In genomic region chr2:173213181-173213580, GRCh38 we compare ENCODE assay signal across 18 cellular contexts.
DNase-seq lines count a peak whose midpoint lies in the region; ATAC-seq, FAIRE-seq and TF ChIP-seq lines count a peak whose summit lies in the region.
"Had no signal": no experiment of that assay in that cellular context is flagged by ENCODE, and none has a peak within 500 bp of the region (broad histone marks: within the 10 kb centered on the region; RNA-seq: fewer than 3 reads in every experiment).

No MANE protein-coding gene starts in this region.

- H3K27ac ChIP-seq in heart left ventricle = peak overlapping the region in 9 of 12 donors; percentile 0 to 79 (median 33)
- peak overlapping the region; percentile 54 for H3K27ac ChIP-seq in epithelial cell of prostate
- peak overlapping the region in 2 of 3 donors; percentile 37 to 39 for H3K27ac ChIP-seq in right lobe of liver
- H3K27ac ChIP-seq in stomach smooth muscle (ENCODE audit: low read length) = peak overlapping the region; percentile 4
- no peak overlapping the region for H3K27ac ChIP-seq in osteoblast (ENCODE audit: low read depth, low read length)
- H3K27ac ChIP-seq: RWPE1 had no signal

- H3K4me2 ChIP-seq in osteoblast (ENCODE audit: insufficient read depth, low read length) = no peak overlapping the region

- no peak overlapping the region for H3K4me3 ChIP-seq in heart left ventricle
- H3K4me3 ChIP-seq in right lobe of liver = no peak overlapping the region
- no peak overlapping the region for H3K4me3 ChIP-seq in stomach smooth muscle (ENCODE audit: low read length in 2 of 2)
- H3K4me3 ChIP-seq in osteoblast (ENCODE audit: insufficient read depth, low read length) = no peak overlapping the region

- no peak for DNase-seq in heart left ventricle
- no peak for DNase-seq in cardiac septum (ENCODE audit: low spot score)
- DNase-seq in epithelial cell of prostate (ENCODE audit: low read depth, low spot score) = no peak
- DNase-seq in right lobe of liver = no peak
- DNase-seq in D721Med (ENCODE audit: insufficient read length, low spot score) = no peak
- no peak for DNase-seq in osteoblast (ENCODE audit: insufficient read length, low spot score, missing footprints)
- DNase-seq: COR-L47, IMR-90, NCI-H1417 treated with DMSO at 0.1 percent for 48 hours, NCI-H1930, NCI-H226, NCI-H524, PC-3 had no signal

- H3K9me3 ChIP-seq in heart left ventricle (no peaks in the 10 kb centered on the region), right lobe of liver (no peaks in the 10 kb centered on the region), stomach smooth muscle (ENCODE audit: control insufficient read depth in 2 of 2, low read length in 2 of 2) (no peaks in the 10 kb centered on the region), osteoblast (ENCODE audit: low read depth, low read length) (no peaks in the 10 kb centered on the region)

- 88 to 92% (median 90%) methylated on average over 2 of the region's 2 CpGs for WGBS in heart left ventricle, 4 donors
- WGBS in right lobe of liver (ENCODE audit: insufficient coverage, low coverage, low lambda C conversion rate, missing lambda C conversion rate) = 84% methylated on average over 2 of the region's 2 CpGs

- TF ChIP-seq CTCF in heart left ventricle (IDR thresholded peaks at IDR 0.05) (no peak), right lobe of liver (IDR thresholded peaks at IDR 0.05) (no peak), D721Med (IDR thresholded peaks at IDR 0.05; ENCODE audit: insufficient read depth, missing control alignments) (no peak), osteoblast (IDR thresholded peaks at IDR 0.05; ENCODE audit: extremely low read depth, low read depth, low read length) (no peak)

- H3K36me3 ChIP-seq in heart left ventricle (peaks cover 0 to 23% (median 7%) of the 10 kb centered on the region in 9 donors), right lobe of liver (no peaks in the 10 kb centered on the region), stomach smooth muscle (ENCODE audit: control insufficient read depth in 2 of 2, insufficient read depth in 2 of 2, low read length in 2 of 2) (peaks cover 3 to 6% of the 10 kb centered on the region in 2 donors), osteoblast (ENCODE audit: insufficient read depth, low read length) (peaks cover 17% of the 10 kb centered on the region)

- FAIRE-seq in D721Med (lab: Jason Lieb, UNC) = no peak
- FAIRE-seq: G401.6, H54 had no signal

- no peaks in the 10 kb centered on the region for H4K20me1 ChIP-seq in osteoblast (ENCODE audit: insufficient read depth, low read length)

- no peaks in the 10 kb centered on the region for H3K27me3 ChIP-seq in heart left ventricle
- no peaks in the 10 kb centered on the region for H3K27me3 ChIP-seq in right lobe of liver
- no peaks in the 10 kb centered on the region for H3K27me3 ChIP-seq in stomach smooth muscle (ENCODE audit: control insufficient read depth in 1 of 2, insufficient read depth in 2 of 2, low read length in 2 of 2)
- H3K27me3 ChIP-seq in osteoblast (ENCODE audit: insufficient read depth, low read length) = no peaks in the 10 kb centered on the region

- TF ChIP-seq POLR2A in heart left ventricle (IDR thresholded peaks at IDR 0.05) (no peak), right lobe of liver (IDR thresholded peaks at IDR 0.05) (no peak)

- intact Hi-C loops in heart left ventricle (cut with DNase I) (loop anchor here (5.0 to 10.0 kb wide), 8 partner anchors 121 to 1132 kb away; partner anchors contain the start of gene MAP3K20 (in 5 of the 10)), cardiac septum (cut with DNase I) (loop anchor here (5.0 kb wide), 2 partner anchors 121 to 246 kb away; no protein-coding TSS in a partner anchor), right lobe of liver (cut with DNase I) (loop anchor here in 1 of 2 donors (5.0 kb wide), 1 partner anchor 186 kb away; no protein-coding TSS in a partner anchor)

- ATAC-seq in heart left ventricle = no peak
- no peak for ATAC-seq in right lobe of liver
- ATAC-seq in HG02763 (IDR thresholded peaks at IDR 0.05; ENCODE audit: unreplicated experiment) = no peak
- ATAC-seq: PC-3 had no signal

- H2AFZ ChIP-seq in osteoblast (ENCODE audit: low read length) = no peak overlapping the region

- no peaks in the 10 kb centered on the region for H3K79me2 ChIP-seq in osteoblast (ENCODE audit: insufficient read depth, low read length)

- no peak overlapping the region for H3K9ac ChIP-seq in stomach smooth muscle (ENCODE audit: low read length in 2 of 2)

- H3K4me1 ChIP-seq in heart left ventricle (peaks cover 0 to 46% (median 16%) of the 10 kb centered on the region in 12 donors), right lobe of liver (peaks cover 0 to 14% (median 0%) of the 10 kb centered on the region in 4 donors), stomach smooth muscle (ENCODE audit: control insufficient read depth, insufficient read depth, low read length) (peaks cover 46% of the 10 kb centered on the region), osteoblast (ENCODE audit: insufficient read depth, low read length) (peaks cover 14% of the 10 kb centered on the region)
